ENCODE assay signal across 27 cellular contexts in the genomic region with DNA sequence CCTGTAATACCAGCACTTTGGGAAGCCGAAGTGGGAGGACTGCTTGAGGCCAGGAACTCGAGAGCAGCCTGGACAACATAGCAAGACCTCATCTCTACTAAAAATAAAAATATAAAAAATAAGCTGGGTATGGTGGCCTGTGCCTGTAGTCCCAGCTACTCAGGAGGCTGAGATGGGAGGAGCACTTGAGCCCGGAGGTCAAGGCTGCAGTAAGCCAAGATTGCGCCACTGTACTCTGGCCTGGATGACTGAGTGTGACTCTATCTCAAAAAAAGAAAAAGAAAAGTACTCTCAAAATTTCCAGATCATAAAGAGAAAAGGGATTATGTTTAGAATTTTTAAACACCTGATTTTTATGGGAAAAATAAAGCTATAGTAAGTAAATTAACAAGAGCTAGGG. TPM values are rescaled to one million over a fixed set of nuclear protein-coding genes. Genes with fewer than 3 reads are reported as not detected.
DNase-seq lines count a peak whose midpoint lies in the region; ATAC-seq, FAIRE-seq and TF ChIP-seq lines count a peak whose summit lies in the region.
"Had no signal": no experiment of that assay in that cellular context is flagged by ENCODE, and none has a peak within 500 bp of the region (broad histone marks: within the 10 kb centered on the region; RNA-seq: fewer than 3 reads in every experiment).

No MANE protein-coding gene starts in this region.

- FAIRE-seq in HepG2 (lab: Jason Lieb, UNC): no peak
- no peak for FAIRE-seq in K562 (lab: Jason Lieb, UNC)
- FAIRE-seq: A549, D721Med, GM12878, GM19239 had no signal

- no peaks in the 10 kb centered on the region for H4K20me1 ChIP-seq in HepG2 (ENCODE audit: insufficient read depth, low read length)
- no peaks in the 10 kb centered on the region for H4K20me1 ChIP-seq in K562 (replicated peaks; ENCODE audit: control insufficient read depth, insufficient read depth, low read length)

- CTCF ChIA-PET in HepG2 (lab: Yijun Ruan, JAX; ENCODE audit: low intra/inter-chr PET ratio, low total read pairs) (no interaction called here), K562 (lab: Yijun Ruan, JAX; ENCODE audit: low intra/inter-chr PET ratio) (no interaction called here), WTC11 (lab: Charles Lee) (interaction anchor here (0.6 to 0.9 kb wide), 3 partner anchors 13 to 204 kb away, joined by 3 to 5 read pairs (median 4); no protein-coding TSS in a partner anchor)

- WGBS in HepG2 (ENCODE audit: low lambda C conversion rate): 90% methylated on average over 4 of the region's 4 CpGs
- 73% methylated on average over 4 of the region's 4 CpGs for WGBS in right lobe of liver (ENCODE audit: insufficient coverage, low coverage, low lambda C conversion rate, missing lambda C conversion rate)
- WGBS in K562 (ENCODE audit: insufficient coverage, low coverage, missing lambda C conversion rate): 94% methylated on average over 4 of the region's 4 CpGs
- WGBS in mesenchymal stem cell: 100% methylated on average over 1 of the region's 4 CpGs

- peaks cover 3% of the 10 kb centered on the region for H3K9me1 ChIP-seq in K562 (ENCODE audit: control insufficient read depth, insufficient read depth, low read length)

- H2BK5ac ChIP-seq in mesenchymal stem cell (ENCODE audit: low read depth, low read length, poor library complexity, severe bottlenecking): no peak overlapping the region

- no peak overlapping the region for H2BK12ac ChIP-seq in mesenchymal stem cell (ENCODE audit: low read length in 2 of 2)

- no peak for DNase-seq in HepG2 (ENCODE audit: low spot score)
- DNase-seq in right lobe of liver: no peak
- no peak for DNase-seq in K562 (ENCODE audit: extremely low read depth in 1 of 4, low spot score in 3 of 4)
- DNase-seq in mesenchymal stem cell: no peak
- no peak for DNase-seq in WTC11 (ENCODE audit: low spot score)
- DNase-seq: 8988T; ACHN; AML-193; BE2C; CD4-positive, alpha-beta T cell; CD8-positive, alpha-beta memory T cell; DMS 273 treated with DMSO at 0.1 percent for 48 hours; DMS79; EL; GDM1; H9 had no signal

- H2BK120ac ChIP-seq in mesenchymal stem cell (ENCODE audit: low read depth, low read length): no peak overlapping the region

- H3K4me3 Mint-ChIP-seq in WTC11: no peak overlapping the region
- H3K4me3 Mint-ChIP-seq: CD14-positive monocyte; CD4-positive, alpha-beta T cell; CD8-positive, alpha-beta memory T cell; GM23338; H9 had no signal

- H3K9me3 ChIP-seq in HepG2 (ENCODE audit: low read length) (no peaks in the 10 kb centered on the region), right lobe of liver (no peaks in the 10 kb centered on the region), K562 (replicated peaks; ENCODE audit: control insufficient read depth, insufficient read depth, low read depth, low read length) (no peaks in the 10 kb centered on the region), mesenchymal stem cell (ENCODE audit: control insufficient read depth, low read length) (no peaks in the 10 kb centered on the region)
- H3K9me3 ChIP-seq: A549, BE2C had no signal

- H3K4me2 ChIP-seq in HepG2 (ENCODE audit: low read depth, low read length) (no peak overlapping the region), K562 (ENCODE audit: insufficient read depth, low read length) (no peak overlapping the region), mesenchymal stem cell (ENCODE audit: low read length, poor library complexity, severe bottlenecking) (no peak overlapping the region)
- H3K4me2 ChIP-seq: A549; BLaER1 treated with 17β-estradiol and CSF1 and Interleukin-3, amounts not matched to agents 10 nM and 100 nM; GM23338 had no signal

- no peak for ATAC-seq in HepG2
- no peak for ATAC-seq in right lobe of liver
- no peak for ATAC-seq in K562
- ATAC-seq in HG02981 (IDR thresholded peaks at IDR 0.05; ENCODE audit: unreplicated experiment): no peak
- ATAC-seq in WTC11: no peak
- ATAC-seq in GM19395 (IDR thresholded peaks at IDR 0.05; ENCODE audit: unreplicated experiment): no peak
- ATAC-seq: GM12878, GM23338, HCT116 had no signal

- H3K27me3 ChIP-seq in HepG2 (ENCODE audit: control insufficient read depth in 1 of 2, insufficient read depth in 2 of 2, low read length in 2 of 2) (no peaks in the 10 kb centered on the region), right lobe of liver (no peaks in the 10 kb centered on the region), K562 (ENCODE audit: control insufficient read depth in 2 of 2, insufficient read depth in 2 of 2, low read length in 2 of 2) (no peaks in the 10 kb centered on the region), mesenchymal stem cell (ENCODE audit: control insufficient read depth in 1 of 2, insufficient read depth in 1 of 2, low read length in 2 of 2) (no peaks in the 10 kb centered on the region)
- H3K27me3 ChIP-seq: BE2C; BLaER1 treated with 17β-estradiol and CSF1 and Interleukin-3, amounts not matched to agents 10 nM and 100 nM had no signal

- POLR2A ChIA-PET in HepG2 (lab: Yijun Ruan, JAX) (no interaction called here), K562 (lab: Yijun Ruan, JAX) (interaction anchor here (1.0 kb wide), 1 partner anchor 21 kb away, joined by 3 read pairs; no protein-coding TSS in a partner anchor), WTC11 (lab: Charles Lee) (no interaction called here)

- intact Hi-C loops in HepG2 (cut with micrococcal nuclease; ENCODE audit: unreplicated experiment) (no loop called here), right lobe of liver (cut with DNase I) (no loop called here), K562 (cut with micrococcal nuclease) (no loop called here)

- no peak for TF ChIP-seq EP300 in HepG2 (IDR thresholded peaks at IDR 0.05; ENCODE audit: low read depth in 2 of 2, low read length in 2 of 2)
- no peak for TF ChIP-seq EP300 in HepG2 (CRISPR knock-in tag; IDR thresholded peaks at IDR 0.05; ENCODE audit: borderline replicate concordance)
- TF ChIP-seq EP300 in K562 (IDR thresholded peaks at IDR 0.05; ENCODE audit: low read length): no peak

- no peak overlapping the region for H2AFZ ChIP-seq in HepG2 (ENCODE audit: low read length)
- no peak overlapping the region for H2AFZ ChIP-seq in K562 (ENCODE audit: low read depth, low read length)
- H2AFZ ChIP-seq in mesenchymal stem cell (ENCODE audit: low read depth, low read length): no peak overlapping the region
- H2AFZ ChIP-seq: GM23338 had no signal

- TF ChIP-seq CTCF in HepG2 (CRISPR knock-in tag; IDR thresholded peaks at IDR 0.05) (no peak), right lobe of liver (IDR thresholded peaks at IDR 0.05) (no peak), K562 (IDR thresholded peaks at IDR 0.05 in 2 of 3, conservative IDR thresholded peaks at IDR 0.05 in 1 of 3; ENCODE audit: insufficient read depth in 2 of 3, low read depth in 1 of 3, low read length in 3 of 3) (no peak), WTC11 (IDR thresholded peaks at IDR 0.05) (no peak)

- H2AK5ac ChIP-seq in mesenchymal stem cell (ENCODE audit: low read length, severe bottlenecking): no peak overlapping the region

- H3K4me1 ChIP-seq in HepG2 (ENCODE audit: insufficient read depth, low read length) (peaks cover 8% of the 10 kb centered on the region), right lobe of liver (peaks cover 0 to 3% (median 0%) of the 10 kb centered on the region in 4 donors), K562 (replicated peaks in 1 of 2; ENCODE audit: control insufficient read depth in 2 of 2, insufficient read depth in 2 of 2, low read length in 2 of 2) (peaks cover 0 to 9% of the 10 kb centered on the region in 2 experiments; a peak in 2 of 5 replicates), mesenchymal stem cell (ENCODE audit: control insufficient read depth, insufficient read depth, low read depth, low read length) (peaks cover 4% of the 10 kb centered on the region)
- H3K4me1 ChIP-seq: A549 had no signal

- no peak overlapping the region for H4K91ac ChIP-seq in mesenchymal stem cell (ENCODE audit: low read length)

- no peak overlapping the region for H3K4ac ChIP-seq in mesenchymal stem cell (ENCODE audit: low read depth in 1 of 2, low read length in 2 of 2)

- H2BK15ac ChIP-seq in mesenchymal stem cell (ENCODE audit: low read depth, poor library complexity, severe bottlenecking): no peak overlapping the region

- H3K79me1 ChIP-seq in mesenchymal stem cell (replicated peaks; ENCODE audit: low read length, poor library complexity, severe bottlenecking): peaks cover 9% of the 10 kb centered on the region

- BruUV-seq in HepG2 (replicated peaks; lab: Mats Ljungman, UMichigan) (no TSS peak), K562 (replicated peaks; lab: Mats Ljungman, UMichigan) (no TSS peak)

- H3K79me2 ChIP-seq in HepG2 (ENCODE audit: insufficient read depth, low read length) (no peaks in the 10 kb centered on the region), K562 (ENCODE audit: control insufficient read depth, insufficient read depth, low read length) (no peaks in the 10 kb centered on the region)

- no peak overlapping the region for H4K8ac ChIP-seq in mesenchymal stem cell (ENCODE audit: low read length)

- TF ChIP-seq RAD21 in HepG2 (CRISPR knock-in tag; IDR thresholded peaks at IDR 0.05): no peak
- no peak for TF ChIP-seq RAD21 in K562 (CRISPR knock-in tag; conservative IDR thresholded peaks at IDR 0.05 in 1 of 2, IDR thresholded peaks at IDR 0.05 in 1 of 2)

- H3K36me3 ChIP-seq in HepG2 (replicated peaks in 1 of 2; ENCODE audit: control insufficient read depth in 1 of 2, insufficient read depth in 2 of 2, low read length in 2 of 2): peaks cover 9 to 47% of the 10 kb centered on the region in 2 experiments
- H3K36me3 ChIP-seq in right lobe of liver: peaks cover 5 to 54% (median 19%) of the 10 kb centered on the region in 4 donors
- peaks cover 61% of the 10 kb centered on the region for H3K36me3 ChIP-seq in K562 (ENCODE audit: control insufficient read depth, insufficient read depth, low read length)
- H3K36me3 ChIP-seq in mesenchymal stem cell (ENCODE audit: control insufficient read depth in 1 of 2, insufficient read depth in 2 of 2, low read depth in 1 of 2, low read length in 2 of 2): peaks cover 28 to 69% of the 10 kb centered on the region in 2 experiments

- H3K27ac Mint-ChIP-seq in WTC11: no peak overlapping the region
- H3K27ac Mint-ChIP-seq: CD14-positive monocyte; CD4-positive, alpha-beta T cell; GM23338; H9 had no signal

- H3K27me3 Mint-ChIP-seq in WTC11 (ENCODE audit: low read depth): no peaks in the 10 kb centered on the region
- H3K27me3 Mint-ChIP-seq: CD4-positive, alpha-beta T cell; CD8-positive, alpha-beta memory T cell had no signal

- in situ Hi-C loops in HepG2 (cut with HindIII; ENCODE audit: extremely low pct_ligation_motif_present, low pct_unique_long_range_greater_than_20kb) (loop anchor here (10.0 kb wide), 1 partner anchor 194 kb away; the partner anchor contains the start of gene UBXN7), K562 (cut with MboI) (no loop called here)

- H3K23ac ChIP-seq in mesenchymal stem cell (ENCODE audit: low read length in 2 of 2): no peak overlapping the region

- peaks cover 9% of the 10 kb centered on the region for H3K4me1 Mint-ChIP-seq in WTC11

- H3K27ac ChIP-seq in HepG2 (ENCODE audit: extremely low read length, insufficient read depth, low read length): no peak overlapping the region
- no peak overlapping the region for H3K27ac ChIP-seq in right lobe of liver
- H3K27ac ChIP-seq in K562 (ENCODE audit: extremely low read depth, low read depth, low read length): no peak overlapping the region
- H3K27ac ChIP-seq in mesenchymal stem cell (ENCODE audit: low read length, poor library complexity, severe bottlenecking): no peak overlapping the region
- H3K27ac ChIP-seq: A549; BLaER1 treated with 17β-estradiol and CSF1 and Interleukin-3, amounts not matched to agents 10 nM and 100 nM had no signal

- H3K9ac ChIP-seq in HepG2 (ENCODE audit: insufficient read depth, low read depth, low read length) (no peak overlapping the region), K562 (ENCODE audit: insufficient read depth in 1 of 2, low read depth in 2 of 2, low read length in 2 of 2) (no peak overlapping the region), mesenchymal stem cell (ENCODE audit: low read length) (peak overlapping the region; percentile 59)
- H3K9ac ChIP-seq: BLaER1 treated with 17β-estradiol and CSF1 and Interleukin-3, amounts not matched to agents 10 nM and 100 nM had no signal

- H3K18ac ChIP-seq in mesenchymal stem cell (ENCODE audit: low read depth in 1 of 2, low read length in 2 of 2): no peak overlapping the region

- no peak overlapping the region for H3K14ac ChIP-seq in mesenchymal stem cell (ENCODE audit: low read length in 2 of 2)

- TF ChIP-seq POLR2A in HepG2 (IDR thresholded peaks at IDR 0.05; ENCODE audit: insufficient read depth in 1 of 2, low read depth in 2 of 2, low read length in 2 of 2) (no peak), right lobe of liver (IDR thresholded peaks at IDR 0.05) (no peak), K562 (conservative IDR thresholded peaks at IDR 0.05) (no peak)

- peaks cover 21% of the 10 kb centered on the region for H3K36me3 Mint-ChIP-seq in WTC11

- H3K9me3 Mint-ChIP-seq in WTC11: no peaks in the 10 kb centered on the region
- H3K9me3 Mint-ChIP-seq: CD4-positive, alpha-beta T cell; CD8-positive, alpha-beta memory T cell had no signal

- no peak overlapping the region for H3K4me3 ChIP-seq in HepG2 (replicated peaks in 1 of 3; ENCODE audit: insufficient read depth in 1 of 3, low read depth in 2 of 3, low read length in 3 of 3)
- H3K4me3 ChIP-seq in right lobe of liver: no peak overlapping the region
- no peak overlapping the region for H3K4me3 ChIP-seq in K562
- H3K4me3 ChIP-seq in mesenchymal stem cell (ENCODE audit: insufficient read depth in 1 of 2, low read depth in 1 of 2, low read length in 2 of 2): no peak overlapping the region
- H3K4me3 ChIP-seq: A549; BLaER1 treated with 17β-estradiol and CSF1 and Interleukin-3, amounts not matched to agents 10 nM and 100 nM; GM12878; GM23338 had no signal

RNA-seq across cellular contexts. Expression of gene SLC51A, which starts 24.1 kb away (rescaled TPM):
- total RNA-seq in HepG2 (2016; rRNA removed; fragmentation: Illumina TruSeq; extraction: Trizol) (3.8 and 4.3 TPM in 2 replicates), right lobe of liver (100 to 1,000 TPM in 2 of 6 experiments, 10 to 100 TPM in 4; 23.1 to 129 (median 64.0) TPM), K562 (2014; rRNA removed) (not detected in 2 replicates), K562 (2014; rRNA removed; fragmentation: Illumina TruSeq; extraction: Trizol) (not detected in 2 replicates), K562 (2015; rRNA removed; fragmentation: Illumina TruSeq; extraction: Trizol) (not detected in 2 replicates), K562 (2021) (not detected in 2 replicates), WTC11 (2021) (6.9 to 8.4 TPM (median 7.6 TPM) in 3 replicates)
- 1.8 and 2.1 TPM in 2 replicates for total RNA-seq in HepG2 (2016; cell fraction: cytosol; rRNA removed; fragmentation: Illumina TruSeq; extraction: Trizol; ENCODE audit: low read depth)
- 2.3 and 4.7 TPM in 2 replicates for total RNA-seq in HepG2 (2016; cell fraction: insoluble cytoplasmic fraction; rRNA removed; fragmentation: Illumina TruSeq; extraction: Trizol)
- total RNA-seq in HepG2 (2016; cell fraction: membrane; rRNA removed; fragmentation: Illumina TruSeq; extraction: Trizol): 1.2 and 1.5 TPM in 2 replicates
- total RNA-seq in HepG2 (2016; cell fraction: nucleus; rRNA removed; fragmentation: Illumina TruSeq; extraction: Trizol): 3.7 and 5.8 TPM in 2 replicates
- polyA plus RNA-seq in HepG2 (2011; rRNA removed) (48.8 and 96.4 TPM in 2 replicates), K562 (2011; rRNA removed) (not detected in 2 replicates), K562 (2014; fragmentation: Illumina TruSeq; extraction: Trizol) (not detected in 2 replicates), K562 (2014; fragmentation: Nextera tagmentation; extraction: Ambion mirVana) (under 1 TPM; 0.35 to 0.38 TPM), K562 (2014; rRNA removed) (not detected in 2 replicates)
- polyA plus RNA-seq in HepG2 (2011; cell fraction: cytosol; rRNA removed): 21.3 and 40.5 TPM in 2 replicates
- polyA plus RNA-seq in HepG2 (2011; cell fraction: nucleus; rRNA removed): 286 and 508 TPM in 2 replicates
- polyA plus RNA-seq in HepG2 (2012): 60.6 and 133 TPM in 2 replicates
- 1.3 and 1.5 TPM in 2 replicates for polyA plus RNA-seq in HepG2 (2016; cell fraction: cytosol; fragmentation: Illumina TruSeq; extraction: Trizol; ENCODE audit: low read depth)
- polyA plus RNA-seq in HepG2 (2016; cell fraction: insoluble cytoplasmic fraction; fragmentation: Illumina TruSeq; extraction: Trizol; ENCODE audit: low read depth): 1.2 and 2.5 TPM in 2 replicates
- 1.7 TPM in 2 replicates for polyA plus RNA-seq in HepG2 (2016; cell fraction: membrane; fragmentation: Illumina TruSeq; extraction: Trizol; ENCODE audit: low read depth)
- 9.4 and 12.9 TPM in 2 replicates for polyA plus RNA-seq in HepG2 (2016; cell fraction: nucleus; fragmentation: Illumina TruSeq; extraction: Trizol; ENCODE audit: insufficient read depth, low read depth)
- 29.6 TPM in 1 of 2 replicates, not detected in the other for polyA minus RNA-seq in HepG2 (2011; rRNA and poly(A)+ RNA removed; ENCODE audit: low replicate concordance)
- 7.6 and 19.3 TPM in 2 replicates for polyA minus RNA-seq in HepG2 (2011; cell fraction: cytosol; rRNA and poly(A)+ RNA removed)
- 24.8 and 52.6 TPM in 2 replicates for polyA minus RNA-seq in HepG2 (2011; cell fraction: nucleus; rRNA and poly(A)+ RNA removed)
- 0.62 TPM in 1 of 2 replicates, not detected in the other for total RNA-seq in K562 (2011; cell fraction: chromatin; rRNA removed; ENCODE audit: low replicate concordance)
- not detected in 2 replicates for total RNA-seq in K562 (2011; cell fraction: nucleolus; rRNA removed)
- not detected in 2 replicates for total RNA-seq in K562 (2011; cell fraction: nucleoplasm; rRNA removed)
- not detected in 2 replicates for polyA plus RNA-seq in K562 (2011; cell fraction: cytosol; rRNA removed)
- not detected in 2 replicates for polyA plus RNA-seq in K562 (2011; cell fraction: nucleus; rRNA removed)
- polyA plus RNA-seq in K562 (2012): 1.1 and 1.4 TPM in 2 replicates
- not detected in 2 replicates for polyA minus RNA-seq in K562 (2011; rRNA and poly(A)+ RNA removed)
- polyA minus RNA-seq in K562 (2011; cell fraction: cytosol; rRNA and poly(A)+ RNA removed): not detected in 2 replicates
- polyA minus RNA-seq in K562 (2011; cell fraction: nucleus; rRNA and poly(A)+ RNA removed): not detected in 2 replicates
- polyA plus RNA-seq in mesenchymal stem cell (2013, experiment 1 of 2): not detected
- not detected for polyA plus RNA-seq in mesenchymal stem cell (2013, experiment 2 of 2)
- total RNA-seq: CD4-positive, alpha-beta T cell; CD8-positive, alpha-beta memory T cell; GM12878; H4 had no signal
- polyA plus RNA-seq: A549 had no signal

RNA-seq across cellular contexts. Expression of gene ZDHHC19, which starts 29.2 kb away (rescaled TPM):
- total RNA-seq in HepG2 (2016; rRNA removed; fragmentation: Illumina TruSeq; extraction: Trizol) (0.22 TPM in 1 of 2 replicates, not detected in the other), right lobe of liver (1 to 10 TPM in 3 of 6 experiments, under 1 TPM in 3; 0.18 to 5.8 (median 0.80) TPM), K562 (2014; rRNA removed) (3.4 and 3.5 TPM in 2 replicates), K562 (2014; rRNA removed; fragmentation: Illumina TruSeq; extraction: Trizol) (0.67 and 0.98 TPM in 2 replicates), K562 (2015; rRNA removed; fragmentation: Illumina TruSeq; extraction: Trizol) (0.94 and 1.7 TPM in 2 replicates), K562 (2021) (5.5 and 6.1 TPM in 2 replicates), WTC11 (2021) (4.4 to 5.2 TPM (median 4.5 TPM) in 3 replicates)
- not detected in 2 replicates for total RNA-seq in HepG2 (2016; cell fraction: cytosol; rRNA removed; fragmentation: Illumina TruSeq; extraction: Trizol; ENCODE audit: low read depth)
- not detected in 2 replicates for total RNA-seq in HepG2 (2016; cell fraction: insoluble cytoplasmic fraction; rRNA removed; fragmentation: Illumina TruSeq; extraction: Trizol)
- total RNA-seq in HepG2 (2016; cell fraction: membrane; rRNA removed; fragmentation: Illumina TruSeq; extraction: Trizol): not detected in 2 replicates
- not detected in 2 replicates for total RNA-seq in HepG2 (2016; cell fraction: nucleus; rRNA removed; fragmentation: Illumina TruSeq; extraction: Trizol)
- polyA plus RNA-seq in HepG2 (2011; rRNA removed) (0.53 and 0.97 TPM in 2 replicates), K562 (2011; rRNA removed) (0.78 and 1.2 TPM in 2 replicates), K562 (2014; fragmentation: Illumina TruSeq; extraction: Trizol) (0.40 and 3.5 TPM in 2 replicates), K562 (2014; fragmentation: Nextera tagmentation; extraction: Ambion mirVana) (1 to 10 TPM; 2.0 to 2.7 TPM), K562 (2014; rRNA removed) (1.1 and 5.5 TPM in 2 replicates)
- 0.47 TPM in 2 replicates for polyA plus RNA-seq in HepG2 (2011; cell fraction: cytosol; rRNA removed)
- 1.5 and 1.9 TPM in 2 replicates for polyA plus RNA-seq in HepG2 (2011; cell fraction: nucleus; rRNA removed)
- polyA plus RNA-seq in HepG2 (2012): 1.2 and 3.4 TPM in 2 replicates
- polyA plus RNA-seq in HepG2 (2016; cell fraction: cytosol; fragmentation: Illumina TruSeq; extraction: Trizol; ENCODE audit: low read depth): 0.43 TPM in 1 of 2 replicates, not detected in the other
- 0.53 TPM in 1 of 2 replicates, not detected in the other for polyA plus RNA-seq in HepG2 (2016; cell fraction: insoluble cytoplasmic fraction; fragmentation: Illumina TruSeq; extraction: Trizol; ENCODE audit: low read depth)
- not detected in 2 replicates for polyA plus RNA-seq in HepG2 (2016; cell fraction: membrane; fragmentation: Illumina TruSeq; extraction: Trizol; ENCODE audit: low read depth)
- polyA plus RNA-seq in HepG2 (2016; cell fraction: nucleus; fragmentation: Illumina TruSeq; extraction: Trizol; ENCODE audit: insufficient read depth, low read depth): not detected in 2 replicates
- polyA minus RNA-seq in HepG2 (2011; rRNA and poly(A)+ RNA removed; ENCODE audit: low replicate concordance): 0.30 TPM in 1 of 2 replicates, not detected in the other
- not detected in 2 replicates for polyA minus RNA-seq in HepG2 (2011; cell fraction: cytosol; rRNA and poly(A)+ RNA removed)
- 0.26 and 1.1 TPM in 2 replicates for polyA minus RNA-seq in HepG2 (2011; cell fraction: nucleus; rRNA and poly(A)+ RNA removed)
- 2.7 and 8.2 TPM in 2 replicates for total RNA-seq in K562 (2011; cell fraction: chromatin; rRNA removed; ENCODE audit: low replicate concordance)
- 2.1 and 2.3 TPM in 2 replicates for total RNA-seq in K562 (2011; cell fraction: nucleolus; rRNA removed)
- 3.0 and 4.6 TPM in 2 replicates for total RNA-seq in K562 (2011; cell fraction: nucleoplasm; rRNA removed)
- 0.77 and 3.4 TPM in 2 replicates for polyA plus RNA-seq in K562 (2011; cell fraction: cytosol; rRNA removed)
- 2.9 and 3.2 TPM in 2 replicates for polyA plus RNA-seq in K562 (2011; cell fraction: nucleus; rRNA removed)
- 3.2 and 5.2 TPM in 2 replicates for polyA plus RNA-seq in K562 (2012)
- 3.3 TPM in 1 of 2 replicates, not detected in the other for polyA minus RNA-seq in K562 (2011; rRNA and poly(A)+ RNA removed)
- polyA minus RNA-seq in K562 (2011; cell fraction: cytosol; rRNA and poly(A)+ RNA removed): 1.6 TPM in 1 of 2 replicates, not detected in the other
- 1.1 TPM in 1 of 2 replicates, not detected in the other for polyA minus RNA-seq in K562 (2011; cell fraction: nucleus; rRNA and poly(A)+ RNA removed)
- polyA plus RNA-seq in mesenchymal stem cell (2013, experiment 1 of 2): not detected
- not detected for polyA plus RNA-seq in mesenchymal stem cell (2013, experiment 2 of 2)
- total RNA-seq: CD4-positive, alpha-beta T cell; CD8-positive, alpha-beta memory T cell; GM12878; H4 had no signal
- polyA plus RNA-seq: CD14-positive monocyte; CD8-positive, alpha-beta memory T cell had no signal

RNA-seq across cellular contexts. Expression of gene PCYT1A, which starts 47.1 kb away (rescaled TPM):
- total RNA-seq in HepG2 (2016; rRNA removed; fragmentation: Illumina TruSeq; extraction: Trizol) (45.3 and 53.2 TPM in 2 replicates), right lobe of liver (10 to 100 TPM; 20.8 to 43.2 (median 28.8) TPM), K562 (2014; rRNA removed) (42.4 and 49.6 TPM in 2 replicates), K562 (2014; rRNA removed; fragmentation: Illumina TruSeq; extraction: Trizol) (42.9 and 47.6 TPM in 2 replicates), K562 (2015; rRNA removed; fragmentation: Illumina TruSeq; extraction: Trizol) (51.1 and 53.4 TPM in 2 replicates), K562 (2021) (52.0 and 55.5 TPM in 2 replicates), WTC11 (2021) (22.4 to 28.5 TPM (median 23.5 TPM) in 3 replicates)
- 13.8 and 14.6 TPM in 2 replicates for total RNA-seq in HepG2 (2016; cell fraction: cytosol; rRNA removed; fragmentation: Illumina TruSeq; extraction: Trizol; ENCODE audit: low read depth)
- 46.3 and 55.2 TPM in 2 replicates for total RNA-seq in HepG2 (2016; cell fraction: insoluble cytoplasmic fraction; rRNA removed; fragmentation: Illumina TruSeq; extraction: Trizol)
- total RNA-seq in HepG2 (2016; cell fraction: membrane; rRNA removed; fragmentation: Illumina TruSeq; extraction: Trizol): 13.3 and 14.5 TPM in 2 replicates
- 47.1 and 49.4 TPM in 2 replicates for total RNA-seq in HepG2 (2016; cell fraction: nucleus; rRNA removed; fragmentation: Illumina TruSeq; extraction: Trizol)
- polyA plus RNA-seq in HepG2 (2011; rRNA removed) (26.4 and 28.5 TPM in 2 replicates), K562 (2011; rRNA removed) (53.0 and 55.1 TPM in 2 replicates), K562 (2014; fragmentation: Illumina TruSeq; extraction: Trizol) (58.2 and 62.8 TPM in 2 replicates), K562 (2014; fragmentation: Nextera tagmentation; extraction: Ambion mirVana) (10 to 100 TPM; 13.4 to 13.5 TPM), K562 (2014; rRNA removed) (45.8 and 49.4 TPM in 2 replicates)
- 16.4 and 21.4 TPM in 2 replicates for polyA plus RNA-seq in HepG2 (2011; cell fraction: cytosol; rRNA removed)
- 62.7 and 74.7 TPM in 2 replicates for polyA plus RNA-seq in HepG2 (2011; cell fraction: nucleus; rRNA removed)
- polyA plus RNA-seq in HepG2 (2012): 25.2 and 26.1 TPM in 2 replicates
- 3.8 and 4.3 TPM in 2 replicates for polyA plus RNA-seq in HepG2 (2016; cell fraction: cytosol; fragmentation: Illumina TruSeq; extraction: Trizol; ENCODE audit: low read depth)
- polyA plus RNA-seq in HepG2 (2016; cell fraction: insoluble cytoplasmic fraction; fragmentation: Illumina TruSeq; extraction: Trizol; ENCODE audit: low read depth): 44.0 and 44.3 TPM in 2 replicates
- 5.2 and 5.6 TPM in 2 replicates for polyA plus RNA-seq in HepG2 (2016; cell fraction: membrane; fragmentation: Illumina TruSeq; extraction: Trizol; ENCODE audit: low read depth)
- polyA plus RNA-seq in HepG2 (2016; cell fraction: nucleus; fragmentation: Illumina TruSeq; extraction: Trizol; ENCODE audit: insufficient read depth, low read depth): 61.7 and 67.8 TPM in 2 replicates
- 104 and 131 TPM in 2 replicates for polyA minus RNA-seq in HepG2 (2011; rRNA and poly(A)+ RNA removed; ENCODE audit: low replicate concordance)
- 27.9 and 30.3 TPM in 2 replicates for polyA minus RNA-seq in HepG2 (2011; cell fraction: cytosol; rRNA and poly(A)+ RNA removed)
- polyA minus RNA-seq in HepG2 (2011; cell fraction: nucleus; rRNA and poly(A)+ RNA removed): 110 and 122 TPM in 2 replicates
- total RNA-seq in K562 (2011; cell fraction: chromatin; rRNA removed; ENCODE audit: low replicate concordance): 166 and 178 TPM in 2 replicates
- total RNA-seq in K562 (2011; cell fraction: nucleolus; rRNA removed): 94.6 and 104 TPM in 2 replicates
- 110 and 116 TPM in 2 replicates for total RNA-seq in K562 (2011; cell fraction: nucleoplasm; rRNA removed)
- polyA plus RNA-seq in K562 (2011; cell fraction: cytosol; rRNA removed): 45.5 and 51.1 TPM in 2 replicates
- 99.4 and 119 TPM in 2 replicates for polyA plus RNA-seq in K562 (2011; cell fraction: nucleus; rRNA removed)
- polyA plus RNA-seq in K562 (2012): 39.7 and 44.1 TPM in 2 replicates
- polyA minus RNA-seq in K562 (2011; rRNA and poly(A)+ RNA removed): 102 and 116 TPM in 2 replicates
- 72.9 and 75.6 TPM in 2 replicates for polyA minus RNA-seq in K562 (2011; cell fraction: cytosol; rRNA and poly(A)+ RNA removed)
- 78.6 and 108 TPM in 2 replicates for polyA minus RNA-seq in K562 (2011; cell fraction: nucleus; rRNA and poly(A)+ RNA removed)
- polyA plus RNA-seq in mesenchymal stem cell (2013, experiment 1 of 2): 61.2 TPM
- 60.2 TPM for polyA plus RNA-seq in mesenchymal stem cell (2013, experiment 2 of 2)

Comparison
In these comparisons a context has a peak if more than half of its experiments do, and no peak if none do; other contexts are left out.
1. Of the 241 proteins assayed by ChIP-seq in both HepG2 and K562: peak only in HepG2: CEBPG and ZNF263; only in K562: none; in both: CEBPB; in neither: 238.